ENCODE assay signal across 10 cellular contexts in genomic region chrX:69151898-69152297, GRCh38.
"Had no signal": no experiment of that assay in that cellular context is flagged by ENCODE, and none has a peak within 500 bp of the region (broad histone marks: within the 10 kb centered on the region; RNA-seq: fewer than 3 reads in every experiment).

No MANE protein-coding gene starts in this region.

- H3K27me3 ChIP-seq: uterus had no signal

- H3K4me3 ChIP-seq: lung, stomach, uterus had no signal

- H3K27me3 Mint-ChIP-seq: progenitor cell of endocrine pancreas had no signal

- H3K4me1 ChIP-seq: stomach, uterus had no signal

- H3K27ac ChIP-seq: stomach, uterus had no signal

- ATAC-seq: effector memory CD8-positive, alpha-beta T cell had no signal

- H3K4me1 Mint-ChIP-seq: naive thymus-derived CD4-positive, alpha-beta T cell had no signal

- H3K4me3 Mint-ChIP-seq: effector memory CD8-positive, alpha-beta T cell; naive thymus-derived CD4-positive, alpha-beta T cell; nephron progenitor cell had no signal

- H3K9me3 ChIP-seq: stomach, uterus had no signal

- H3K36me3 ChIP-seq: stomach, uterus had no signal

- H3K27ac Mint-ChIP-seq: effector memory CD8-positive, alpha-beta T cell; naive thymus-derived CD4-positive, alpha-beta T cell; nephron progenitor cell; progenitor cell of endocrine pancreas had no signal

- H3K9me3 Mint-ChIP-seq: effector memory CD8-positive, alpha-beta T cell had no signal

- DNase-seq: effector memory CD8-positive, alpha-beta T cell; foreskin melanocyte; naive thymus-derived CD4-positive, alpha-beta T cell; nephron progenitor cell; stimulated activated CD4-positive, alpha-beta T cell treated with anti-CD3 and anti-CD28 coated beads, Interleukin-12 subunit alpha, Interleukin-12 subunit beta, amount 100 ng/mL, for 4 hours; stimulated activated naive CD4-positive, alpha-beta T cell; stomach; uterus had no signal

- H3K36me3 Mint-ChIP-seq: naive thymus-derived CD4-positive, alpha-beta T cell had no signal
